In genomic region chr1:66397192-66397591, GRCh38 we compare ENCODE assay signal across 11 cellular contexts.
A peak's percentile ranks its signal among the peaks of the same experiment; 100 is the strongest.
DNase-seq lines count a peak whose midpoint lies in the region; ATAC-seq, FAIRE-seq and TF ChIP-seq lines count a peak whose summit lies in the region.
"Had no signal": no experiment of that assay in that cellular context is flagged by ENCODE, and none has a peak within 500 bp of the region (broad histone marks: within the 10 kb centered on the region; RNA-seq: fewer than 3 reads in every experiment).

No MANE protein-coding gene starts in this region.

- TF ChIP-seq POLR2A in GM12892 (IDR thresholded peaks at IDR 0.05; ENCODE audit: low read depth, low read length), result no peak

- no peaks in the 10 kb centered on the region for H3K4me1 Mint-ChIP-seq in type B pancreatic cell (ENCODE audit: unreplicated experiment)
- H3K4me1 Mint-ChIP-seq in HFFc6 (ENCODE audit: low read depth), result peaks cover 34% of the 10 kb centered on the region

- no peak overlapping the region for H3K27ac Mint-ChIP-seq in type B pancreatic cell
- no peak overlapping the region for H3K27ac Mint-ChIP-seq in HFFc6
- H3K27ac Mint-ChIP-seq: CD4-positive, CD25-positive, alpha-beta regulatory T cell had no signal

- DNase-seq in GM12892 (ENCODE audit: insufficient read length) (no peak), NOMO-1 treated with DMSO at 0.1 percent for 48 hours (lab: John Stamatoyannopoulos, UW; ENCODE audit: unreplicated experiment) (peak; percentile 86), type B pancreatic cell (ENCODE audit: extremely low spot score, unreplicated experiment) (no peak), H4 (ENCODE audit: low spot score) (no peak), HFFc6 (no peak)
- no peak for DNase-seq in activated effector memory CD4-positive, alpha-beta T cell treated with Interleukin-2 at 50 U/mL for 16 hours
- DNase-seq: CD4-positive, CD25-positive, alpha-beta regulatory T cell; sigmoid colon had no signal

- H3K36me3 Mint-ChIP-seq in type B pancreatic cell (no peaks in the 10 kb centered on the region), HFFc6 (ENCODE audit: low read depth) (no peaks in the 10 kb centered on the region)
- H3K36me3 Mint-ChIP-seq: CD4-positive, CD25-positive, alpha-beta regulatory T cell had no signal

- FAIRE-seq in GM12892 (lab: Jason Lieb, UNC), result peak; percentile 74
- FAIRE-seq: astrocyte had no signal

- no peaks in the 10 kb centered on the region for H3K9me3 Mint-ChIP-seq in type B pancreatic cell
- H3K9me3 Mint-ChIP-seq in HFFc6, result no peaks in the 10 kb centered on the region
- H3K9me3 Mint-ChIP-seq: CD4-positive, CD25-positive, alpha-beta regulatory T cell had no signal

- TF ChIP-seq CTCF in type B pancreatic cell (conservative IDR thresholded peaks at IDR 0.05) (no peak), HFFc6 (IDR thresholded peaks at IDR 0.05) (no peak)

- H3K27me3 Mint-ChIP-seq in type B pancreatic cell (peaks cover 6% of the 10 kb centered on the region), HFFc6 (ENCODE audit: insufficient read depth) (no peaks in the 10 kb centered on the region; the same call in 1 of the 2 replicates)
- H3K27me3 Mint-ChIP-seq: CD4-positive, CD25-positive, alpha-beta regulatory T cell had no signal

- H3K4me3 Mint-ChIP-seq in type B pancreatic cell (no peak overlapping the region), HFFc6 (no peak overlapping the region)
- H3K4me3 Mint-ChIP-seq: CD4-positive, CD25-positive, alpha-beta regulatory T cell had no signal

- ATAC-seq in GM19468 (IDR thresholded peaks at IDR 0.05; ENCODE audit: extremely low read depth, unreplicated experiment) (peak; percentile 18), HG03064 (IDR thresholded peaks at IDR 0.05; ENCODE audit: low read depth, unreplicated experiment) (peak; percentile 32)
